Comparison of ENCODE assay signal across 24 cellular contexts in genomic region chr12:130987151-130987931, GRCh38. TPM values are rescaled to one million over a fixed set of nuclear protein-coding genes. Genes with fewer than 3 reads are reported as not detected.
DNase-seq lines count a peak whose midpoint lies in the region; ATAC-seq and TF ChIP-seq lines count a peak whose summit lies in the region.
"Had no signal": no experiment of that assay in that cellular context is flagged by ENCODE, and none has a peak within 500 bp of the region (broad histone marks: within the 10 kb centered on the region; RNA-seq: fewer than 3 reads in every experiment).

No MANE protein-coding gene starts in this region.

- H3K27ac ChIP-seq in right cardiac atrium (ENCODE audit: low read length) (no peak overlapping the region), smooth muscle cell (ENCODE audit: low read depth) (no peak overlapping the region)
- H3K27ac ChIP-seq: HL-60 had no signal

- no peak for TF ChIP-seq CTCF in smooth muscle cell (IDR thresholded peaks at IDR 0.05; ENCODE audit: borderline replicate concordance, insufficient read depth, poor library complexity, severe bottlenecking)

- H3K9me3 ChIP-seq in right cardiac atrium (ENCODE audit: control insufficient read depth, low read length) (no peaks in the 10 kb centered on the region), endocrine pancreas (ENCODE audit: control insufficient read depth, low read length) (no peaks in the 10 kb centered on the region), smooth muscle cell (replicated peaks; ENCODE audit: low read depth) (no peaks in the 10 kb centered on the region)
- H3K9me3 ChIP-seq: BE2C, Caco-2 had no signal

- H2AFZ ChIP-seq in smooth muscle cell (ENCODE audit: low read depth) = no peak overlapping the region
- H2AFZ ChIP-seq: GM23338 had no signal

- no peaks in the 10 kb centered on the region for H3K36me3 ChIP-seq in endocrine pancreas (ENCODE audit: control insufficient read depth, insufficient read depth, low read length)
- no peaks in the 10 kb centered on the region for H3K36me3 ChIP-seq in smooth muscle cell (ENCODE audit: low read depth)
- H3K36me3 ChIP-seq: BE2C had no signal

- H3K4me1 ChIP-seq in right cardiac atrium (ENCODE audit: control insufficient read depth, insufficient read depth, low read length) (peaks cover 7% of the 10 kb centered on the region), endocrine pancreas (ENCODE audit: control insufficient read depth, insufficient read depth, low read length) (no peaks in the 10 kb centered on the region), smooth muscle cell (ENCODE audit: low read depth) (no peaks in the 10 kb centered on the region)
- H3K4me1 ChIP-seq: BE2C had no signal

- WGBS in right cardiac atrium = 77% methylated on average over 22 of the region's 22 CpGs
- 85% methylated on average over 22 of the region's 22 CpGs for WGBS in smooth muscle cell (ENCODE audit: low lambda C conversion rate)

- H3K27me3 ChIP-seq in right cardiac atrium (ENCODE audit: control insufficient read depth, insufficient read depth) = no peaks in the 10 kb centered on the region
- H3K27me3 ChIP-seq in endocrine pancreas (ENCODE audit: control insufficient read depth, insufficient read depth, low read length) = no peaks in the 10 kb centered on the region
- H3K27me3 ChIP-seq in smooth muscle cell (ENCODE audit: low read depth) = peaks cover 6% of the 10 kb centered on the region
- H3K27me3 ChIP-seq: BE2C had no signal

- H3K4me3 ChIP-seq in right cardiac atrium (ENCODE audit: low read length) (no peak overlapping the region), endocrine pancreas (ENCODE audit: control insufficient read depth, insufficient read depth, low read length) (peak overlapping the region; percentile 22), smooth muscle cell (no peak overlapping the region)
- H3K4me3 ChIP-seq: GM12878, GM23338 had no signal

- no peak overlapping the region for H3K4me2 ChIP-seq in smooth muscle cell
- H3K4me2 ChIP-seq: GM23338 had no signal

- ATAC-seq in left cardiac atrium (no peak), right cardiac atrium (no peak)
- ATAC-seq: GM12878, GM23338 had no signal

- no peaks in the 10 kb centered on the region for H3F3A ChIP-seq in smooth muscle cell (ENCODE audit: low read depth)

- no peaks in the 10 kb centered on the region for H3K79me2 ChIP-seq in smooth muscle cell (ENCODE audit: low read depth)

- no peaks in the 10 kb centered on the region for H4K20me1 ChIP-seq in smooth muscle cell (ENCODE audit: low read depth)

- H3K9ac ChIP-seq in endocrine pancreas (ENCODE audit: control insufficient read depth, insufficient read depth, low read length) = no peak overlapping the region
- H3K9ac ChIP-seq in smooth muscle cell (ENCODE audit: low read depth) = no peak overlapping the region

- intact Hi-C loops in left cardiac atrium (cut with DNase I) = no loop called here
- intact Hi-C loops in right cardiac atrium (cut with DNase I) = no loop called here

- DNase-seq in left cardiac atrium (peak; percentile 11), right cardiac atrium (no peak), mesenteric fat pad (ENCODE audit: low spot score) (peak; percentile 55), SKM-1 (lab: John Stamatoyannopoulos, UW; ENCODE audit: unreplicated experiment) (no peak), iPS-NIHi7 (ENCODE audit: extremely low spot score) (no peak), smooth muscle cell (lab: John Stamatoyannopoulos, UW; ENCODE audit: unreplicated experiment) (no peak)
- DNase-seq: BE2C; CD4-positive, CD25-positive, alpha-beta regulatory T cell; DMS153; EL; HCEC 1CT; Karpas-422; NCI-H1048; NCI-H1436; NCI-H2029; NCI-H345; NCI-H69; SHP77 had no signal

RNA-seq across cellular contexts. Expression of gene ADGRD1, which starts 33.6 kb away (rescaled TPM):
- total RNA-seq in left cardiac atrium = 100 to 1,000 TPM; 143 to 254 TPM
- 100 to 1,000 TPM; 188 to 386 (median 239) TPM for total RNA-seq in right cardiac atrium
- polyA plus RNA-seq in right cardiac atrium = 50.0 TPM
- total RNA-seq in mesenteric fat pad = 28.5 TPM
- total RNA-seq in smooth muscle cell = 0.04 TPM in 1 of 2 replicates, not detected in the other
- 0.14 TPM in 1 of 2 replicates, not detected in the other for polyA plus RNA-seq in smooth muscle cell
- total RNA-seq: CD4-positive, CD25-positive, alpha-beta regulatory T cell; HT1080 had no signal
- polyA plus RNA-seq: GM23338 had no signal

Comparison
In these comparisons a context has a peak if more than half of its experiments do, and no peak if none do; other contexts are left out.
1. DNase-seq: peak in left cardiac atrium (single experiment) and mesenteric fat pad (single experiment); none in right cardiac atrium (0 of 3), SKM-1 (single experiment), iPS-NIHi7 (single experiment) and smooth muscle cell (single experiment).
2. RNA of gene ADGRD1, which starts 33.6 kb away (total RNA-seq): 143 to 254 TPM in left cardiac atrium, 188 to 386 TPM in right cardiac atrium and 28.5 TPM in mesenteric fat pad (single experiment); 0.04 TPM in smooth muscle cell; every median in the first group is over 10 times any median in the second.